ENCODE assay signal across 21 cellular contexts in the genomic region with DNA sequence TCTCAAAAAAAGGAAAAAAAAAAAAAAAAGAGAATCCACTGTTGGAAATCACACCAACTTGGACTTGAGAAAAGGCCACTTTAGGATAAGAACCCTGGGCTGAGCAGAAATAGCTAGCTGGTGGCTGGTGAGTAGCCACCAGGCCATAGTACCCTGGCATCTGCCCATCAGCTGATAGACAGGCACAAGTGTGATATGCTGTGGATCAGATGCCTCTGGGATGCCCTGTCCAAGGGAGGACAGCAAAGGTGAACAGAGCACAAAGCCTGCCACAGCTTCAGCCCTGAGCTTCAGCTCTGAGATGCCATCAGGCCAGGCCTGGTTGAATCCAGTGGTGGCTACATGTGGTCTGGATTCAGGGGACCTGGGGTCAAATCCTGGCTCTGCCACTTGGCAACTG.
"Had no signal": no experiment of that assay in that cellular context is flagged by ENCODE, and none has a peak within 500 bp of the region (broad histone marks: within the 10 kb centered on the region; RNA-seq: fewer than 3 reads in every experiment).

No MANE protein-coding gene starts in this region.

- H3K9ac ChIP-seq: SK-N-SH had no signal

- H3K27me3 ChIP-seq: brain microvascular endothelial cell, cardiac muscle cell had no signal

- H3K27ac ChIP-seq: brain microvascular endothelial cell, cardiac muscle cell had no signal

- DNase-seq: activated CD4-positive, alpha-beta T cell treated with anti-CD3 and anti-CD28 coated beads for 4 hours; activated CD8-positive, alpha-beta memory T cell treated with anti-CD3 and anti-CD28 coated beads, Interleukin-2, amount 50 U/mL, for 4 hours; activated CD8-positive, alpha-beta T cell treated with anti-CD3 and anti-CD28 coated beads for 36 hours; activated gamma-delta T cell treated with Interleukin-2 at 50 U/mL for 16 hours; activated naive CD4-positive, alpha-beta T cell treated with anti-CD3 and anti-CD28 coated beads, Interleukin-2, amount 10 ng/mL, durations not matched to agents 7 days and 5 days; activated naive CD8-positive, alpha-beta T cell treated with anti-CD3 and anti-CD28 coated beads for 36 hours; activated T-cell treated with anti-CD3 and anti-CD28 coated beads, Interleukin-2, amount 50 U/mL, for 72 hours; brain microvascular endothelial cell; Karpas-422; NCI-H1105 treated with DMSO at 0.1 percent for 48 hours; NCI-H1436 treated with DMSO at 0.1 percent for 48 hours; NCI-H187 treated with DMSO at 0.1 percent for 48 hours; NCI-H2081 treated with DMSO at 0.1 percent for 48 hours; NCI-H446; NCI-H524; PC-3; SK-N-SH; SW 1271 had no signal

- H3K9me3 ChIP-seq: SK-N-SH had no signal

- H3K4me3 ChIP-seq: cardiac muscle cell, K562 had no signal

- ATAC-seq: activated CD4-positive, CD25-positive, alpha-beta regulatory T cell treated with anti-CD3 and anti-CD28 coated beads, Interleukin-2, amount 50 U/mL, for 24 hours; activated CD8-positive, alpha-beta T cell treated with anti-CD3 and anti-CD28 coated beads for 36 hours; activated T-cell treated with anti-CD3 and anti-CD28 coated beads, Interleukin-2, amount 50 U/mL, for 72 hours; K562; PC-3 had no signal

- H3K36me3 ChIP-seq: cardiac muscle cell had no signal
